Comparison of ENCODE assay signal across 1 cellular context in genomic region chr5:176360894-176361436, GRCh38.
TF ChIP-seq lines count a peak whose summit lies in the region.

No MANE protein-coding gene starts in this region.

TF ChIP-seq in SK-N-SH, 30 proteins besides CTCF, POLR2A, EP300 and RAD21:
- TF ChIP-seq IRF3 (IDR thresholded peaks at IDR 0.05; ENCODE audit: low read depth, low read length) (no peak), JUND (IDR thresholded peaks at IDR 0.05) (no peak), FOSL2 (IDR thresholded peaks at IDR 0.05; ENCODE audit: borderline replicate concordance, low read depth) (no peak), USF2 (IDR thresholded peaks at IDR 0.05; ENCODE audit: borderline replicate concordance, low read depth, low read length) (no peak)
